8 cellular contexts compared by ENCODE assay signal in the genomic region with DNA sequence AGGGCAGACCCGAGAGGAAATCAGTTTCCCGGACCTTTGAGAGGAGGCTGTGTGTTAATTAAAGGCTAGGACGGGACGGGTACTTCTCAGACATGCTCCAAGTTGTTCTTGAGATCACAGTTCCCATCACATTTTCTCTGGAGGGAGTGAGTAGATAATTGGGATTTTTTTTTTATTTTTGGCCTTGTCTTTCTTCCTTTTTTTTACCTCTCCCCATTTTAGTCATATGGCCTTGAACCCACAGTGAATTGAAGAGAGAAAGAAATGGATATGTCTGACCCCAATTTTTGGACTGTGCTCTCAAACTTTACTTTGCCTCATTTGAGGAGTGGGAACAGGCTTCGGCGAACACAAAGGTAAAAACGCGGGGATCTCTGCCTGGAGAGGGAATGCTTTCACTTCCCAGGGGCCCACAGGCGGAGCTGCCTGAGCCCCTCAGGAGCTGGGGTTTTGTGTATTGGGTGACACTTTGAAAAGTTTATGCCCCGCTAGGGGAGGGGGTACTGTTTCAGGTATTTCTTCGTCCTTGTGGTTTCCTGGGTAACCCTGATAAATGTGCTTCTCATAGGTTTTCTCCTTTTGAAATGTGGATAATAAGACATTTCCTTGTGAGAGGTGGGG.
DNase-seq lines count a peak whose midpoint lies in the region; ATAC-seq, FAIRE-seq and TF ChIP-seq lines count a peak whose summit lies in the region.

No MANE protein-coding gene starts in this region.

- H3K4me1 ChIP-seq in right atrium auricular region (peaks cover 0 to 54% of the 10 kb centered on the region in 2 donors), mesodermal cell (ENCODE audit: control insufficient read depth, insufficient read depth, low read length, poor library complexity, severe bottlenecking) (peaks cover 16% of the 10 kb centered on the region)

- DNase-seq in right atrium auricular region (ENCODE audit: low spot score), result no peak
- DNase-seq in left cardiac atrium, result no peak
- no peak for DNase-seq in bronchial epithelial cell (ENCODE audit: low read depth)
- no peak for DNase-seq in middle frontal gyrus (ENCODE audit: extremely low spot score, low spot score)
- DNase-seq in frontal cortex (ENCODE audit: low spot score in 2 of 2), result no peak
- DNase-seq in COLO829 (ENCODE audit: low spot score), result no peak

- no peaks in the 10 kb centered on the region for H3K27me3 ChIP-seq in right atrium auricular region
- no peaks in the 10 kb centered on the region for H3K27me3 ChIP-seq in bronchial epithelial cell (ENCODE audit: control insufficient read depth, insufficient read depth, low read length)

- TF ChIP-seq CTCF in right atrium auricular region (IDR thresholded peaks at IDR 0.05) (no peak), bronchial epithelial cell (IDR thresholded peaks at IDR 0.05; ENCODE audit: insufficient read depth, low read length, severe bottlenecking) (no peak)

- intact Hi-C loops in left cardiac atrium (cut with DNase I), result loop anchor here (10.0 kb wide), 1 partner anchor 90 kb away; no protein-coding TSS in a partner anchor

- FAIRE-seq in bronchial epithelial cell (lab: Jason Lieb, UNC), result no peak
- no peak for FAIRE-seq in frontal cortex (lab: Jason Lieb, UNC)

- ATAC-seq in left cardiac atrium (no peak), HG03354 (IDR thresholded peaks at IDR 0.05; ENCODE audit: poor library complexity, severe bottlenecking, unreplicated experiment) (no peak)

- no peaks in the 10 kb centered on the region for H3K9me3 ChIP-seq in right atrium auricular region
- no peaks in the 10 kb centered on the region for H3K9me3 ChIP-seq in mesodermal cell (ENCODE audit: control insufficient read depth, low read length)

- H3K4me3 ChIP-seq in right atrium auricular region, result peak overlapping the region; percentile 62 to 65
- peak overlapping the region; percentile 56 for H3K4me3 ChIP-seq in bronchial epithelial cell (ENCODE audit: low read depth, low read length)
- H3K4me3 ChIP-seq in mesodermal cell (ENCODE audit: extremely low read depth, insufficient read depth, low read length, poor library complexity, severe bottlenecking), result peak overlapping the region; percentile 56

- peak overlapping the region; percentile 89 to 90 for H3K27ac ChIP-seq in right atrium auricular region
- peak overlapping the region; percentile 86 for H3K27ac ChIP-seq in mesodermal cell (ENCODE audit: low read depth, low read length, severe bottlenecking)

- WGBS in mesodermal cell (ENCODE audit: insufficient coverage in 2 of 2), 2 experiments, result 4 to 7% methylated on average over 9 of the region's 11 CpGs

- no peaks in the 10 kb centered on the region for H3K36me3 ChIP-seq in right atrium auricular region
- H3K36me3 ChIP-seq in bronchial epithelial cell (ENCODE audit: control insufficient read depth, insufficient read depth, low read length), result no peaks in the 10 kb centered on the region
- no peaks in the 10 kb centered on the region for H3K36me3 ChIP-seq in mesodermal cell (ENCODE audit: control insufficient read depth, insufficient read depth, low read length)
